Comparison of ENCODE assay signal across 11 cellular contexts in the genomic region with DNA sequence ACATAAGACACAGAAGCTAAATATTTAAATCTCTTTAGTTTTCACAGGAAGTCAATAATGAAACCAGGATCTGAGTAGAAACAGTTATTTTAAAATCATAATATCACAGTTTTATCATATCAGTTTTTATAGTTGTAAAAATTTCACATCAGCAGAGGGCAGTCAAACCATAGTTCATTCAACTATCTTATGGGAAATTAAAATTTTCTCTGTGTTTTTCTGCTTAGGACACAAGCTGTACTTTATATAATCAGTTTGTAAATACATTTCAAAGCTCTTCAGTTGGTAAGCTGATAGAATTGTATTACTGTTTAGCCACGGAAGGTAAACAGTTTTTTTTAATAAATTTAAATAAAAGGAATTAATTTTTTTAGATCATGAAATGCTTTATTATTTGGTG.
DNase-seq lines count a peak whose midpoint lies in the region; ATAC-seq, FAIRE-seq and TF ChIP-seq lines count a peak whose summit lies in the region.
"Had no signal": no experiment of that assay in that cellular context is flagged by ENCODE, and none has a peak within 500 bp of the region (broad histone marks: within the 10 kb centered on the region; RNA-seq: fewer than 3 reads in every experiment).

No MANE protein-coding gene starts in this region.

- no peak for TF ChIP-seq EP300 in sigmoid colon (IDR thresholded peaks at IDR 0.05)

- CTCF ChIA-PET in activated CD8-positive, alpha-beta T cell treated with anti-CD3 and anti-CD28 coated beads, Interleukin-2, amount 10 ng/mL, durations not matched to agents 7 days and 5 days (lab: Charles Lee), result interaction anchor here (0.6 to 1.2 kb wide), 3 partner anchors 273 to 1213 kb away, joined by 3 to 4 read pairs (median 3); no protein-coding TSS in a partner anchor

- TF ChIP-seq POLR2A in sigmoid colon (IDR thresholded peaks at IDR 0.05), result no peak

- ATAC-seq in activated CD8-positive, alpha-beta T cell treated with anti-CD3 and anti-CD28 coated beads, Interleukin-2, amount 10 ng/mL, durations not matched to agents 7 days and 5 days, result no peak

- peaks cover 15% of the 10 kb centered on the region for H3K36me3 Mint-ChIP-seq in activated naive CD8-positive, alpha-beta T cell treated with anti-CD3 and anti-CD28 coated beads for 36 hours
- H3K36me3 Mint-ChIP-seq in activated CD8-positive, alpha-beta T cell treated with anti-CD3 and anti-CD28 coated beads, Interleukin-2, amount 10 ng/mL, durations not matched to agents 7 days and 5 days (ENCODE audit: low read depth), result peaks cover 3% of the 10 kb centered on the region

- H3K36me3 ChIP-seq in kidney (ENCODE audit: control insufficient read depth in 1 of 2, insufficient read depth in 2 of 2, low read length in 2 of 2), result no peaks in the 10 kb centered on the region
- no peaks in the 10 kb centered on the region for H3K36me3 ChIP-seq in sigmoid colon

- POLR2A ChIA-PET in activated CD8-positive, alpha-beta T cell treated with anti-CD3 and anti-CD28 coated beads, Interleukin-2, amount 10 ng/mL, durations not matched to agents 7 days and 5 days (lab: Charles Lee), result no interaction called here

- H3K4me3 ChIP-seq in astrocyte of the spinal cord (ENCODE audit: low read depth, low read length) (no peak overlapping the region), kidney (ENCODE audit: low read length in 2 of 2) (no peak overlapping the region), sigmoid colon (no peak overlapping the region)

- H3K27me3 ChIP-seq in sigmoid colon, result no peaks in the 10 kb centered on the region

- no peak overlapping the region for H3K4me3 Mint-ChIP-seq in activated naive CD8-positive, alpha-beta T cell treated with anti-CD3 and anti-CD28 coated beads for 36 hours
- H3K4me3 Mint-ChIP-seq in activated CD8-positive, alpha-beta T cell treated with anti-CD3 and anti-CD28 coated beads, Interleukin-2, amount 10 ng/mL, durations not matched to agents 7 days and 5 days, result no peak overlapping the region

- H3K27me3 Mint-ChIP-seq in activated naive CD8-positive, alpha-beta T cell treated with anti-CD3 and anti-CD28 coated beads for 36 hours, result no peaks in the 10 kb centered on the region
- no peaks in the 10 kb centered on the region for H3K27me3 Mint-ChIP-seq in activated CD8-positive, alpha-beta T cell treated with anti-CD3 and anti-CD28 coated beads, Interleukin-2, amount 10 ng/mL, durations not matched to agents 7 days and 5 days (ENCODE audit: low read depth)

- no peak overlapping the region for H3K9ac ChIP-seq in kidney (ENCODE audit: low read length in 2 of 2)
- H3K9ac ChIP-seq: parathyroid adenoma had no signal

- DNase-seq in HTR-8/SVneo (ENCODE audit: insufficient read length, low spot score), result peak; percentile 12
- peak; percentile 44 for DNase-seq in astrocyte of the spinal cord (ENCODE audit: low read depth, low spot score)
- no peak for DNase-seq in kidney
- DNase-seq in activated naive CD8-positive, alpha-beta T cell treated with anti-CD3 and anti-CD28 coated beads for 36 hours, result no peak
- DNase-seq in activated CD8-positive, alpha-beta T cell treated with anti-CD3 and anti-CD28 coated beads, Interleukin-2, amount 10 ng/mL, durations not matched to agents 7 days and 5 days, result no peak
- DNase-seq in sigmoid colon, result no peak
- DNase-seq in GM19240 (ENCODE audit: insufficient read length, low spot score), result no peak
- DNase-seq: DMS153; stimulated activated naive CD4-positive, alpha-beta T cell had no signal

- intact Hi-C loops in kidney (cut with DNase I), result no loop called here
- intact Hi-C loops in sigmoid colon (cut with DNase I), result loop anchor here (5.0 to 10.0 kb wide), 2 partner anchors 118 to 270 kb away; partner anchors contain the start of gene SPRY1

- peak; percentile 92 for FAIRE-seq in A204.1 (lab: Jason Lieb, UNC)
- no peak for FAIRE-seq in HTR-8/SVneo (lab: Jason Lieb, UNC)
- peak; percentile 89 for FAIRE-seq in kidney (lab: Jason Lieb, UNC)

- no peaks in the 10 kb centered on the region for H3K9me3 Mint-ChIP-seq in activated naive CD8-positive, alpha-beta T cell treated with anti-CD3 and anti-CD28 coated beads for 36 hours
- H3K9me3 Mint-ChIP-seq in activated CD8-positive, alpha-beta T cell treated with anti-CD3 and anti-CD28 coated beads, Interleukin-2, amount 10 ng/mL, durations not matched to agents 7 days and 5 days (ENCODE audit: insufficient read depth), result no peaks in the 10 kb centered on the region

- 81% methylated on average over 1 of the region's 1 CpG for whole genome bisulfite sequencing in sigmoid colon, 2 donors

- H3K4me1 ChIP-seq in kidney (ENCODE audit: control insufficient read depth in 1 of 2, insufficient read depth in 1 of 2, low read depth in 1 of 2, low read length in 2 of 2), result no peaks in the 10 kb centered on the region
- no peaks in the 10 kb centered on the region for H3K4me1 ChIP-seq in sigmoid colon
- H3K4me1 ChIP-seq: parathyroid adenoma had no signal

- no peak overlapping the region for H3K27ac Mint-ChIP-seq in activated naive CD8-positive, alpha-beta T cell treated with anti-CD3 and anti-CD28 coated beads for 36 hours
- no peak overlapping the region for H3K27ac Mint-ChIP-seq in activated CD8-positive, alpha-beta T cell treated with anti-CD3 and anti-CD28 coated beads, Interleukin-2, amount 10 ng/mL, durations not matched to agents 7 days and 5 days

- in situ Hi-C loops in astrocyte of the spinal cord (cut with HindIII; ENCODE audit: low sequenced_read_pairs), result no loop called here

- H3K27ac ChIP-seq in kidney (ENCODE audit: low read depth in 2 of 2, low read length in 2 of 2) (no peak overlapping the region), sigmoid colon (no peak overlapping the region)
- H3K27ac ChIP-seq: parathyroid adenoma had no signal

- TF ChIP-seq CTCF in astrocyte of the spinal cord (IDR thresholded peaks at IDR 0.05; ENCODE audit: low read depth, low read length) (peak; percentile 9), kidney (IDR thresholded peaks at IDR 0.05; ENCODE audit: borderline replicate concordance, extremely low read depth, insufficient read depth) (no peak), sigmoid colon (IDR thresholded peaks at IDR 0.05) (peak in 1 of 4 experiments; percentile 17)

- H3K9me3 ChIP-seq in kidney (ENCODE audit: control insufficient read depth in 1 of 2, low read length in 2 of 2) (no peaks in the 10 kb centered on the region), sigmoid colon (no peaks in the 10 kb centered on the region)

- no peaks in the 10 kb centered on the region for H3K4me1 Mint-ChIP-seq in activated naive CD8-positive, alpha-beta T cell treated with anti-CD3 and anti-CD28 coated beads for 36 hours
- no peaks in the 10 kb centered on the region for H3K4me1 Mint-ChIP-seq in activated CD8-positive, alpha-beta T cell treated with anti-CD3 and anti-CD28 coated beads, Interleukin-2, amount 10 ng/mL, durations not matched to agents 7 days and 5 days (ENCODE audit: low read depth)

Comparison
In these comparisons a context has a peak if more than half of its experiments do, and no peak if none do; other contexts are left out.
1. DNase-seq: peak in HTR-8/SVneo (single experiment) and astrocyte of the spinal cord (single experiment); none in kidney (single experiment), activated naive CD8-positive, alpha-beta T cell treated with anti-CD3 and anti-CD28 coated beads for 36 hours (single experiment), activated CD8-positive, alpha-beta T cell treated with anti-CD3 and anti-CD28 coated beads, Interleukin-2, amount 10 ng/mL, durations not matched to agents 7 days and 5 days (single experiment), sigmoid colon (single experiment) and GM19240 (single experiment).